Comparison of ENCODE assay signal across 1 cellular context in the genomic region with DNA sequence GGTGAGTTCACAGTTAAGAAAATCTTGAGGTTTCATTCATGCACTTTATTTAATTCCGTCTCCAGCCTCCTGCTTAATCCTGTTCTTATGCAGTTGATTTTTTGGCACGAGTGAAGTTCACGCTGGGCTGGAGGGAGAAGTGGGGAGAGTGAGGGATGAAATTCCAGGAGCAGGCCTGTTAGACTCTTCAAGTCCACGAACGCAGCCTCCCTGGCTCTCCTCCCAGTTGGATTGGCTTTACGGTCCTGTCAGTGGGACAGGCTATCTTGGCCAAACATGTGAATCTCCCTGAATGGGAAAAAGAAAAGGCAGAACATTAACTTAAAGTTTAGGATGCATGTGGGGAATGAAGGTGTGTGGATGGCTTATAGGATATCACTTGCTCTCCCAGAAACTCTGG.
TF ChIP-seq lines count a peak whose summit lies in the region.

No MANE protein-coding gene starts in this region.

TF ChIP-seq in IMR-90, 13 proteins besides CTCF, POLR2A, EP300 and RAD21 (continued from another document):
- no peak for TF ChIP-seq USF2 (IDR thresholded peaks at IDR 0.05; ENCODE audit: low read depth, low read length)
- no peak for TF ChIP-seq FOS (IDR thresholded peaks at IDR 0.05; ENCODE audit: low read depth, low read length)
- TF ChIP-seq BHLHE40 (IDR thresholded peaks at IDR 0.05; ENCODE audit: low read depth, low read length), result no peak
